Comparison of ENCODE assay signal across 11 cellular contexts in the genomic region with DNA sequence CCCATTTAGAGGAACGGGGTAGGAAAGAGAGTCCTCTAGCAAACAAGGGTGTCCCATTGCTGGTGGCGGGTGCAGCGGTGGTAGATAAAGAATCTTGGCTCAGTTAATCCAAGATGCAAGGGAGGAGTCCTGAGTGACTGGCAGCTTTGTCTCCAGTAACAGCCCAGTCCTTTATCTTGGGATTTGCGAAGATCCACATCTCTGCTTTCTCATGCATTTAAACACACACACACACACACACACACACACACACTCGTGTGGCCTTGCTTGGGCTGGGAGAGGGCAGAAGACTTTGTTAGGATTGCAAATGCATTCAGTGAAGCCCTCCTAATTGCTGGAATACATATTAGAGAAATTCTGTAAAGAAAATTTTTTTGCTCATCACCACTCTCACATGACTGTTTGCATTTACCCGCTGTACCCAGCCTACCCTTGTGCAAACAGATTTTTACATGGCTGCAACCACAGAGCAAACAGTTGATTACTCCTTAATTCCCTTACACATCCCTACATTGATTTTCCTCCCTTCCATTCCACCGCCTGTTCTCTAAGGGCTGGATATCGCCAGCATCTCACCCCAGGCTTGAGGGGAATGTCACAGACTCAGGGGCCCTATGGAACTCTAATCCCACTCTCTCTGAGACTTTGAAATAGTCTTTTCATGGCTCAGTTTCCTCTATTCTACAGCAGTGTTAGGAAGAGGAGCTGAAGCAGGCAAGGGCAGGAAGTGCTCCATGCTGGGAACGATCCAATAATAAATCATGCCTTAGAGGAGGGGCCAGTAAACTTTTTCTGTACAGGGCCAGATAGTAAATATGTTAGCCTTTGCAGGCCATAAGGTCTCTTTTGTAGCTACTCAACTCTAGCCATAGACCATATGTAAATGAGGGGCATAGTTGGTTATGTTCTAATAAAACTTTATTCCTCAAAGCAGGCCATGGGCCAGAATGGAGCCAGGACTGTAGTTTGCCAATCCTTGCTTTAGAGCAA. TPM values are rescaled to one million over a fixed set of nuclear protein-coding genes. Genes with fewer than 3 reads are reported as not detected.
DNase-seq lines count a peak whose midpoint lies in the region; ATAC-seq and TF ChIP-seq lines count a peak whose summit lies in the region.
"Had no signal": no experiment of that assay in that cellular context is flagged by ENCODE, and none has a peak within 500 bp of the region (broad histone marks: within the 10 kb centered on the region; RNA-seq: fewer than 3 reads in every experiment).

No MANE protein-coding gene starts in this region.

- peak overlapping the region; percentile 84 for H3K27ac Mint-ChIP-seq in osteocyte (ENCODE audit: unreplicated experiment)

- peak; percentile 55 to 68 for DNase-seq in HAP-1 (ENCODE audit: low spot score in 2 of 2)
- peak; percentile 78 for DNase-seq in PC-3
- no peak for DNase-seq in epithelial cell of esophagus (ENCODE audit: low read depth)
- DNase-seq in osteocyte (ENCODE audit: extremely low spot score, unreplicated experiment): no peak
- DNase-seq in SIG-M5 treated with dmso at 0.1 percent for 504 hours (lab: John Stamatoyannopoulos, UW; ENCODE audit: unreplicated experiment): no peak
- DNase-seq in effector CD8-positive, alpha-beta T cell (lab: John Stamatoyannopoulos, UW): no peak
- DNase-seq in left lobe of liver (ENCODE audit: low spot score): no peak
- DNase-seq: DMS79 had no signal

- TF ChIP-seq CTCF in PC-3 (conservative IDR thresholded peaks at IDR 0.05; ENCODE audit: low read depth, low read length) (no peak), epithelial cell of esophagus (IDR thresholded peaks at IDR 0.05; ENCODE audit: insufficient read depth, low read depth, low read length, missing control alignments) (no peak), osteocyte (IDR thresholded peaks at IDR 0.05) (no peak)

- H3K27me3 ChIP-seq in HAP-1 (ENCODE audit: low read depth) (no peaks in the 10 kb centered on the region), PC-3 (ENCODE audit: low read length) (no peaks in the 10 kb centered on the region)
- H3K27me3 ChIP-seq: cardiac muscle cell had no signal

- peaks cover 23% of the 10 kb centered on the region for H3K4me1 ChIP-seq in HAP-1
- peaks cover 64% of the 10 kb centered on the region for H3K4me1 ChIP-seq in PC-3 (ENCODE audit: insufficient read depth, low read length)

- H3K4me2 ChIP-seq in PC-3 (ENCODE audit: low read length): peak overlapping the region; percentile 99

- H3K27me3 Mint-ChIP-seq in osteocyte (ENCODE audit: unreplicated experiment): no peaks in the 10 kb centered on the region

- peaks cover 51% of the 10 kb centered on the region for H3K4me1 Mint-ChIP-seq in osteocyte (ENCODE audit: unreplicated experiment)

- peaks cover 14% of the 10 kb centered on the region; the same call in 1 of the 2 replicates for H4K20me1 ChIP-seq in PC-3 (ENCODE audit: low read length)

- ATAC-seq in PC-3 (peak; percentile 65), left lobe of liver (no peak)
- ATAC-seq: gastroesophageal sphincter had no signal

- H3F3A ChIP-seq in PC-3 (ENCODE audit: low read length, unreplicated experiment): peaks cover 6% of the 10 kb centered on the region

- no peaks in the 10 kb centered on the region for H3K9me3 Mint-ChIP-seq in osteocyte (ENCODE audit: unreplicated experiment)

- no peak overlapping the region for H2AFZ ChIP-seq in PC-3 (ENCODE audit: low read length)

- no TSS peak for BruUV-seq in PC-3 (replicated peaks; lab: Mats Ljungman, UMichigan)

- intact Hi-C loops in PC-3 (cut with micrococcal nuclease): loop anchor here (2.0 to 5.0 kb wide), 2 partner anchors 42 to 76 kb away; no protein-coding TSS in a partner anchor

- POLR2A ChIA-PET in PC-3 (lab: Charles Lee; ENCODE audit: unreplicated experiment): interaction anchor here (0.6 to 0.8 kb wide), 2 partner anchors 39 to 140 kb away, joined by 4 read pairs; no protein-coding TSS in a partner anchor

- no peak overlapping the region for H3K4me3 Mint-ChIP-seq in osteocyte (ENCODE audit: unreplicated experiment)

- peaks cover 64% of the 10 kb centered on the region for H3K79me2 ChIP-seq in PC-3 (ENCODE audit: low read length)

- H3K36me3 ChIP-seq in HAP-1 (replicated peaks) (no peaks in the 10 kb centered on the region), PC-3 (ENCODE audit: low read depth, low read length) (0 out of 2 replicates have a peak, but pooled peaks cover 2% of the 10 kb centered on the region)
- H3K36me3 ChIP-seq: cardiac muscle cell, gastroesophageal sphincter had no signal

- no peaks in the 10 kb centered on the region for H3K9me2 ChIP-seq in PC-3 (replicated peaks; ENCODE audit: low read length)

- CTCF ChIA-PET in PC-3 (lab: Charles Lee): interaction anchor here (0.6 kb wide), 3 partner anchors 11 to 44 kb away, joined by 3 to 5 read pairs (median 3); no protein-coding TSS in a partner anchor

- no peaks in the 10 kb centered on the region for H3K9me3 ChIP-seq in HAP-1
- no peaks in the 10 kb centered on the region for H3K9me3 ChIP-seq in PC-3 (ENCODE audit: low read length)
- H3K9me3 ChIP-seq: gastroesophageal sphincter had no signal

- 0 out of 2 replicates have a peak overlapping the region, but pooled peaks have one; percentile 14 for H3K9ac ChIP-seq in PC-3 (ENCODE audit: low read length)

- peak overlapping the region; percentile 75 for H3K27ac ChIP-seq in PC-3 (ENCODE audit: low read length)
- H3K27ac ChIP-seq: cardiac muscle cell, gastroesophageal sphincter had no signal

- H3K36me3 Mint-ChIP-seq in osteocyte (ENCODE audit: unreplicated experiment): no peaks in the 10 kb centered on the region

- in situ Hi-C loops in HAP-1 (cut with MboI; ENCODE audit: low sequenced_read_pairs): no loop called here

- H3K4me3 ChIP-seq in HAP-1: no peak overlapping the region
- H3K4me3 ChIP-seq in PC-3 (ENCODE audit: low read length): peak overlapping the region; percentile 89; the same call in 1 of the 2 replicates
- peak overlapping the region; percentile 22 for H3K4me3 ChIP-seq in epithelial cell of esophagus (ENCODE audit: low read length)
- H3K4me3 ChIP-seq: cardiac muscle cell, gastroesophageal sphincter had no signal

RNA-seq across cellular contexts. Expression of gene C6orf132, which starts 3.5 kb away (rescaled TPM):
- total RNA-seq in PC-3 (2014; rRNA removed) (66.0 and 86.3 TPM in 2 replicates), osteocyte (4.0 and 4.3 TPM in 2 replicates), left lobe of liver (0.38 TPM)

RNA-seq across cellular contexts. Expression of gene GUCA1A, which starts 34.2 kb away (rescaled TPM):
- total RNA-seq in PC-3 (2014; rRNA removed) (not detected in 2 replicates), osteocyte (not detected in 2 replicates), left lobe of liver (not detected)
- total RNA-seq: mucosa of gallbladder had no signal

RNA-seq across cellular contexts. Expression of gene GUCA1B, which starts 55.8 kb away (rescaled TPM):
- total RNA-seq in PC-3 (2014; rRNA removed): 1.2 and 2.8 TPM in 2 replicates
- 0.76 and 1.0 TPM in 2 replicates for total RNA-seq in osteocyte
- total RNA-seq in left lobe of liver: 0.81 TPM

Comparison
In these comparisons a context has a peak if more than half of its experiments do, and no peak if none do; other contexts are left out.
1. DNase-seq: peak in HAP-1 (2 of 2) and PC-3 (single experiment); none in epithelial cell of esophagus (single experiment), osteocyte (single experiment), SIG-M5 treated with dmso at 0.1 percent for 504 hours (single experiment), effector CD8-positive, alpha-beta T cell (single experiment) and left lobe of liver (single experiment).
2. RNA of gene C6orf132, which starts 3.5 kb away (total RNA-seq): 66.0 to 86.3 TPM in PC-3; 4.0 to 4.3 TPM in osteocyte and 0.38 TPM in left lobe of liver (single experiment); every median in the first group is over 10 times any median in the second.